Comparison of ENCODE assay signal across 24 cellular contexts in the genomic region with DNA sequence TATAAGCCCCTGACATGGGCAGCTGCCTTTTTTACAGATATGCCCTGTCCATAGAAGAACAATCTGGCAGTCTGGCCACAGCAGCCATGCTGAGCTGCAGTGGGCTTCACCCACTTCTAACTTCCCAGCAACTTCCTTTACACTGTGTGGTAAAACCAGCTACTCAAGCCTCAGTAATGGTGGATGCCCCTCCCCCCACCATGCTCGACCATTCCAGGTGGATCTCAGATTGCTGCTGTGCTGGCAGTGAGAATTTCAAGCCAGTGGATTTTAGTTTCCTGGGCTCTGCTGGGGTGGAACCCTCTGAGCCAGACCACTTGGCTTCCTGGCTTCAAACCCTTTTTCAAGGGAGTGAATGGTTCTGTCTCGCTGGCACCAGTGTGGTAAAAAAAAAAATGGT.
A peak's percentile ranks its signal among the peaks of the same experiment; 100 is the strongest.
DNase-seq lines count a peak whose midpoint lies in the region; ATAC-seq and TF ChIP-seq lines count a peak whose summit lies in the region.
"Had no signal": no experiment of that assay in that cellular context is flagged by ENCODE, and none has a peak within 500 bp of the region (broad histone marks: within the 10 kb centered on the region; RNA-seq: fewer than 3 reads in every experiment).

No MANE protein-coding gene starts in this region.

- no peak overlapping the region for H2BK120ac ChIP-seq in mesendoderm (ENCODE audit: low read depth, low read length)

- POLR2A ChIA-PET in MCF 10A (lab: Yijun Ruan, JAX), result no interaction called here

- H3K79me1 ChIP-seq in mesendoderm (ENCODE audit: low read length), result no peaks in the 10 kb centered on the region

- H3K4me2 ChIP-seq in GM23338, result no peak overlapping the region
- H3K4me2 ChIP-seq in mesendoderm (ENCODE audit: low read length), result no peak overlapping the region
- H3K4me2 ChIP-seq in GM23248 (ENCODE audit: unreplicated experiment), result no peak overlapping the region
- H3K4me2 ChIP-seq: BLaER1 had no signal

- H3K4me3 ChIP-seq in GM23338 (no peak overlapping the region), endodermal cell (ENCODE audit: low read length) (no peak overlapping the region), mesendoderm (ENCODE audit: low read length) (no peak overlapping the region), GM23248 (no peak overlapping the region)
- H3K4me3 ChIP-seq: BLaER1 had no signal

- H4K20me1 ChIP-seq in GM23338 (replicated peaks; ENCODE audit: insufficient read depth) (no peaks in the 10 kb centered on the region), GM23248 (ENCODE audit: insufficient read depth) (no peaks in the 10 kb centered on the region)
- H4K20me1 ChIP-seq: BLaER1 had no signal

- H3K9me3 ChIP-seq in endodermal cell (ENCODE audit: control insufficient read depth, low read length) (no peaks in the 10 kb centered on the region), GM23248 (ENCODE audit: low read depth) (no peaks in the 10 kb centered on the region)
- H3K9me3 ChIP-seq: BE2C had no signal

- no peak overlapping the region for H2BK15ac ChIP-seq in mesendoderm (replicated peaks; ENCODE audit: low read depth)

- H3K9me3 Mint-ChIP-seq in GM23338 (peaks cover 5% of the 10 kb centered on the region; the same call in 2 of the 3 replicates), endodermal cell (peaks cover 57% of the 10 kb centered on the region), MCF 10A (ENCODE audit: unreplicated experiment) (peaks cover 40% of the 10 kb centered on the region)

- H3K27ac ChIP-seq in GM23338 (ENCODE audit: low read depth) (no peak overlapping the region), endodermal cell (ENCODE audit: low read depth, low read length) (no peak overlapping the region), mesendoderm (ENCODE audit: low read depth, low read length) (no peak overlapping the region), GM23248 (no peak overlapping the region)
- H3K27ac ChIP-seq: BLaER1 had no signal

- H3K9me2 ChIP-seq in GM23338 (ENCODE audit: insufficient read depth) (no peaks in the 10 kb centered on the region), GM23248 (ENCODE audit: insufficient read depth) (no peaks in the 10 kb centered on the region)

- H4K8ac ChIP-seq in mesendoderm (ENCODE audit: low read depth, low read length), result no peak overlapping the region

- no peak overlapping the region for H3K4me3 Mint-ChIP-seq in GM23338
- no peak overlapping the region for H3K4me3 Mint-ChIP-seq in endodermal cell
- H3K4me3 Mint-ChIP-seq in MCF 10A (ENCODE audit: unreplicated experiment), result no peak overlapping the region
- H3K4me3 Mint-ChIP-seq: CD14-positive monocyte; CD4-positive, alpha-beta memory T cell; CD4-positive, CD25-positive, alpha-beta regulatory T cell; CD8-positive, alpha-beta memory T cell had no signal

- DNase-seq in GM23338 (ENCODE audit: low spot score) (peak; percentile 2), endodermal cell (peak; percentile 61), mesendoderm (peak; percentile 10), GM23248 (no peak), MCF 10A (ENCODE audit: unreplicated experiment) (no peak)
- DNase-seq in activated CD4-positive, alpha-beta T cell treated with anti-CD3 and anti-CD28 coated beads, Interleukin-2, amount 50 U/mL, for 1 hour, result no peak
- DNase-seq: 8988T; ACHN; BE2C; C1 segment of cervical spinal cord; CD4-positive, alpha-beta memory T cell; CD4-positive, CD25-positive, alpha-beta regulatory T cell; CD8-positive, alpha-beta memory T cell; COR-L47; DMS 273 treated with DMSO at 0.1 percent for 48 hours; DMS153; DMS53; DMS79; DND-41; EL; GF-D8 had no signal

- H3K36me3 ChIP-seq in GM23338 (ENCODE audit: insufficient read depth), result no peaks in the 10 kb centered on the region
- no peaks in the 10 kb centered on the region for H3K36me3 ChIP-seq in endodermal cell (ENCODE audit: control insufficient read depth, insufficient read depth, low read length)
- no peaks in the 10 kb centered on the region for H3K36me3 ChIP-seq in mesendoderm (ENCODE audit: control insufficient read depth, insufficient read depth, low read length)
- H3K36me3 ChIP-seq in GM23248 (ENCODE audit: low read depth), result no peaks in the 10 kb centered on the region
- H3K36me3 ChIP-seq: BE2C, BLaER1 had no signal

- H3F3A ChIP-seq in GM23338 (replicated peaks; ENCODE audit: low read depth) (no peaks in the 10 kb centered on the region), GM23248 (ENCODE audit: insufficient read depth) (no peaks in the 10 kb centered on the region)

- H2BK5ac ChIP-seq in mesendoderm (ENCODE audit: low read length), result no peak overlapping the region

- no peak for ATAC-seq in GM23338
- no peak for ATAC-seq in GM21526 (IDR thresholded peaks at IDR 0.05; ENCODE audit: low FRiP score, unreplicated experiment)

- BruUV-seq in MCF 10A (replicated peaks; lab: Mats Ljungman, UMichigan), result no TSS peak

- CTCF ChIA-PET in MCF 10A (lab: Yijun Ruan, JAX), result no interaction called here

- H3K56ac ChIP-seq in mesendoderm (ENCODE audit: low read length), result no peak overlapping the region

- intact Hi-C loops in MCF 10A (cut with micrococcal nuclease), result no loop called here

- H3K4ac ChIP-seq in mesendoderm (ENCODE audit: low read depth, low read length), result no peak overlapping the region

- no peak overlapping the region for H2AK5ac ChIP-seq in mesendoderm (ENCODE audit: low read length)

- no peak for TF ChIP-seq CTCF in GM23338 (conservative IDR thresholded peaks at IDR 0.05; ENCODE audit: low read depth in 2 of 2)
- TF ChIP-seq CTCF in endodermal cell (conservative IDR thresholded peaks at IDR 0.05), result no peak
- TF ChIP-seq CTCF in MCF 10A (IDR thresholded peaks at IDR 0.05; ENCODE audit: unreplicated experiment), result no peak

- H3K4me1 Mint-ChIP-seq in GM23338 (0 out of 3 replicates have a peak, but pooled peaks cover 3% of the 10 kb centered on the region), endodermal cell (no peaks in the 10 kb centered on the region), MCF 10A (ENCODE audit: insufficient read depth, unreplicated experiment) (no peaks in the 10 kb centered on the region)
- H3K4me1 Mint-ChIP-seq: CD14-positive monocyte; CD4-positive, alpha-beta memory T cell; CD4-positive, CD25-positive, alpha-beta regulatory T cell; CD8-positive, alpha-beta memory T cell had no signal

- no peak overlapping the region for H4K5ac ChIP-seq in mesendoderm (ENCODE audit: low read length)

- no peaks in the 10 kb centered on the region for H3K4me1 ChIP-seq in GM23338 (ENCODE audit: insufficient read depth)
- no peaks in the 10 kb centered on the region for H3K4me1 ChIP-seq in endodermal cell (ENCODE audit: control insufficient read depth, insufficient read depth, low read length)
- H3K4me1 ChIP-seq in mesendoderm (ENCODE audit: control insufficient read depth, low read depth, low read length), result no peaks in the 10 kb centered on the region
- no peaks in the 10 kb centered on the region for H3K4me1 ChIP-seq in GM23248 (ENCODE audit: insufficient read depth)
- H3K4me1 ChIP-seq: BE2C, BLaER1 had no signal

- H2AFZ ChIP-seq in GM23338 (no peak overlapping the region), GM23248 (no peak overlapping the region)

- H3K9ac ChIP-seq in endodermal cell (ENCODE audit: extremely low read depth, low read length, poor library complexity, severe bottlenecking), result no peak overlapping the region
- no peak overlapping the region for H3K9ac ChIP-seq in mesendoderm (ENCODE audit: low read length)
- H3K9ac ChIP-seq in GM23248, result no peak overlapping the region
- H3K9ac ChIP-seq: BLaER1 had no signal

- H3K23ac ChIP-seq in mesendoderm (ENCODE audit: low read length), result no peak overlapping the region

- in situ Hi-C loops in GM23248 (cut with MboI), result no loop called here

- H3K79me2 ChIP-seq in GM23338 (replicated peaks; ENCODE audit: insufficient read depth) (no peaks in the 10 kb centered on the region), mesendoderm (ENCODE audit: control insufficient read depth, insufficient read depth, low read length) (no peaks in the 10 kb centered on the region), GM23248 (ENCODE audit: insufficient read depth) (no peaks in the 10 kb centered on the region)

- 70% methylated on average over 1 of the region's 2 CpGs; no CpG with 5 or more reads in 1 of the 2 experiments for WGBS in endodermal cell (ENCODE audit: insufficient coverage in 1 of 2, insufficient read length in 1 of 2), 2 experiments
- WGBS in mesendoderm (ENCODE audit: extremely low coverage, insufficient coverage, low lambda C conversion rate), result no CpG with 5 or more reads among the region's 2 CpGs
- WGBS in GM23248 (ENCODE audit: low coverage in 1 of 2, low lambda C conversion rate in 2 of 2, missing lambda C conversion rate in 2 of 2), 2 experiments, result 29% methylated on average over 2 of the region's 2 CpGs; no CpG with 5 or more reads in 1 of the 2 experiments

- H3K27ac Mint-ChIP-seq in GM23338 (no peak overlapping the region), endodermal cell (no peak overlapping the region), MCF 10A (ENCODE audit: low read depth, unreplicated experiment) (no peak overlapping the region)
- H3K27ac Mint-ChIP-seq: CD4-positive, alpha-beta memory T cell; CD8-positive, alpha-beta memory T cell had no signal

- no peak overlapping the region for H3K18ac ChIP-seq in mesendoderm (ENCODE audit: low read length)

- H3K27me3 Mint-ChIP-seq in GM23338 (ENCODE audit: insufficient read depth, low read depth, poor library complexity) (peaks cover 2% of the 10 kb centered on the region), endodermal cell (ENCODE audit: insufficient read depth) (no peaks in the 10 kb centered on the region), MCF 10A (ENCODE audit: insufficient read depth, unreplicated experiment) (no peaks in the 10 kb centered on the region)
- H3K27me3 Mint-ChIP-seq: CD4-positive, alpha-beta memory T cell; CD4-positive, CD25-positive, alpha-beta regulatory T cell had no signal

- H3K27me3 ChIP-seq in GM23338 (ENCODE audit: insufficient read depth), result no peaks in the 10 kb centered on the region
- no peaks in the 10 kb centered on the region for H3K27me3 ChIP-seq in endodermal cell (ENCODE audit: control insufficient read depth, insufficient read depth, low read length, poor library complexity, severe bottlenecking)
- H3K27me3 ChIP-seq in mesendoderm (ENCODE audit: insufficient read depth, low read length, poor library complexity), result no peaks in the 10 kb centered on the region
- no peaks in the 10 kb centered on the region for H3K27me3 ChIP-seq in GM23248 (replicated peaks; ENCODE audit: insufficient read depth)
- H3K27me3 ChIP-seq: BE2C had no signal

- H3K36me3 Mint-ChIP-seq in GM23338 (ENCODE audit: low read depth) (no peaks in the 10 kb centered on the region), endodermal cell (ENCODE audit: low read depth) (no peaks in the 10 kb centered on the region), MCF 10A (ENCODE audit: insufficient read depth, unreplicated experiment) (peaks cover 5% of the 10 kb centered on the region)
- H3K36me3 Mint-ChIP-seq: CD14-positive monocyte; CD4-positive, alpha-beta memory T cell; CD4-positive, CD25-positive, alpha-beta regulatory T cell; CD8-positive, alpha-beta memory T cell had no signal

TF ChIP-seq in GM23338, 12 proteins besides CTCF, POLR2A, EP300 and RAD21 (continues in another document):
- TF ChIP-seq EZH2phosphoT487 (IDR thresholded peaks at IDR 0.05; ENCODE audit: unreplicated experiment) (no peak), POLR2AphosphoS5 (IDR thresholded peaks at IDR 0.05; ENCODE audit: low read depth) (no peak)

Comparison
In these comparisons a context has a peak if more than half of its experiments do, and no peak if none do; other contexts are left out.
1. DNase-seq: peak in GM23338 (single experiment), endodermal cell (single experiment) and mesendoderm (single experiment); none in activated CD4-positive, alpha-beta T cell treated with anti-CD3 and anti-CD28 coated beads, Interleukin-2, amount 50 U/mL, for 1 hour (single experiment), GM23248 (single experiment) and MCF 10A (single experiment).